In the genomic region with DNA sequence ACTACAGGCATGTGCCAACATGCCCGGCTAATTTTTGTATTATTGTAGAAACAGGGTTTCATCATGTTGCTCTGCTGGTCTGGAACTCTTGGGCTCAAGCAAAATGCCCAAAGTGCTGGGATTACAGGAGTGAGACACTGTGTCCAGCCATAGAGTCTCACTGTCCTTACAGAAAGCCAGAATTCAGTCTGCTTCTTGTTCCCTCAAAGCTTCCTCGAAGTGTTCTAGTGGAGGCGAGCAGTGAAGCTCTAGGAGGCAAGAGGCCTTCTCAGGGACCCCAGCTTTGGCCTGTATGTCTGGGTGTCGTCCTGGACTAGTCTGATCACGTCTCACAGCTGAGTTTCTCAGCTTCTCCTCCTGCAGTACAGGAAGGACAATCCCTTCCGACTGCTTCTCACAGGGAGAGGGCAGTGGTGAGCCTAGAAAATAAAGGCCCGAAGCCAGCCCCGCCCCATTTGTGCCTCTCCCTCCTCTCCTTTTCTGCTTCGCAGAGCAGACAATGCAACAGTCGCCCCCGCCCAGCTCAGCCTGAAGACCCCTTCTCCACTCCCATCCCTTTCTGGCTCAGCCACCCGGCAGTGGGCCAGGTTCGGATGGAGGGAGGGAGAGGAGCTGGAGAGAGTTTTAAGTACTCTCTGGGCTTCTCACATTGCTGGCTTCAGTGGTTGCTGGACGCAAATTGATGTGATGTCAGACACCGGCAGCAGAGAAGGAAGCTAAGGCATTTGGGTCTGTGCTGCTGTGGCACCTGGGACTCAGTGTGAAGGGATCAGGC, we compare ENCODE assay signal across 8 cellular contexts.
DNase-seq lines count a peak whose midpoint lies in the region; ATAC-seq and TF ChIP-seq lines count a peak whose summit lies in the region.

No MANE protein-coding gene starts in this region.

- DNase-seq in AG08396 (ENCODE audit: low spot score) (peak; percentile 66), NOMO-1 treated with dmso at 0.1 percent for 144 hours (lab: John Stamatoyannopoulos, UW; ENCODE audit: unreplicated experiment) (peak; percentile 36), erythroblast (lab: John Stamatoyannopoulos, UW) (peak; percentile 81 to 82)
- DNase-seq in activated CD8-positive, alpha-beta memory T cell treated with anti-CD3 and anti-CD28 coated beads, Interleukin-2, amount 50 U/mL, for 48 hours = peak; percentile 73

- peak; percentile 46 for ATAC-seq in GM18873 (IDR thresholded peaks at IDR 0.05; ENCODE audit: low FRiP score, unreplicated experiment)

- peaks cover 39% of the 10 kb centered on the region for H3K9me3 ChIP-seq in HUES48 (ENCODE audit: control insufficient read depth, insufficient read depth, low read length)
- no peaks in the 10 kb centered on the region for H3K9me3 ChIP-seq in mucosa of stomach (ENCODE audit: control insufficient read depth, low read length)
- no peaks in the 10 kb centered on the region for H3K9me3 ChIP-seq in stomach smooth muscle (ENCODE audit: control insufficient read depth in 2 of 2, low read length in 2 of 2)

- H3K27ac ChIP-seq in HUES48 (ENCODE audit: low read depth, low read length) (peak overlapping the region; percentile 73), stomach smooth muscle (ENCODE audit: low read length) (peak overlapping the region; percentile 69)

- peaks cover 3% of the 10 kb centered on the region; the same call in 1 of the 2 replicates for H3K36me3 ChIP-seq in HUES48 (ENCODE audit: control insufficient read depth, insufficient read depth, low read length)
- no peaks in the 10 kb centered on the region for H3K36me3 ChIP-seq in mucosa of stomach (ENCODE audit: control insufficient read depth, insufficient read depth, low read length)
- H3K36me3 ChIP-seq in stomach smooth muscle (ENCODE audit: control insufficient read depth in 2 of 2, insufficient read depth in 2 of 2, low read length in 2 of 2) = no peaks in the 10 kb centered on the region

- H3K9ac ChIP-seq in HUES48 (ENCODE audit: low read depth, low read length) (0 out of 2 replicates have a peak overlapping the region, but pooled peaks have one; percentile 53), mucosa of stomach (ENCODE audit: low read length) (peak overlapping the region; percentile 64), stomach smooth muscle (ENCODE audit: low read length in 2 of 2) (peak overlapping the region; percentile 36 to 69)

- peak overlapping the region; percentile 54 for H3K4me3 ChIP-seq in HUES48 (ENCODE audit: low read depth, low read length)
- H3K4me3 ChIP-seq in mucosa of stomach (ENCODE audit: low read length) = no peak overlapping the region
- H3K4me3 ChIP-seq in stomach smooth muscle (ENCODE audit: low read length in 2 of 2) = peak overlapping the region; percentile 50 to 73

- peaks cover 7% of the 10 kb centered on the region; the same call in 1 of the 2 replicates for H3K4me1 ChIP-seq in HUES48 (ENCODE audit: control insufficient read depth, insufficient read depth, low read length)
- H3K4me1 ChIP-seq in mucosa of stomach (ENCODE audit: control insufficient read depth, insufficient read depth, low read length) = peaks cover 13% of the 10 kb centered on the region
- peaks cover 9% of the 10 kb centered on the region for H3K4me1 ChIP-seq in stomach smooth muscle (ENCODE audit: control insufficient read depth, insufficient read depth, low read length)

- peak; percentile 44 for TF ChIP-seq POLR2A in erythroblast (IDR thresholded peaks at IDR 0.05; ENCODE audit: low read length)

- H3K27me3 ChIP-seq in HUES48 (ENCODE audit: control insufficient read depth, insufficient read depth, low read length) = peaks cover 19% of the 10 kb centered on the region; the same call in 1 of the 2 replicates
- no peaks in the 10 kb centered on the region for H3K27me3 ChIP-seq in mucosa of stomach (ENCODE audit: control insufficient read depth, insufficient read depth, low read length)
- H3K27me3 ChIP-seq in stomach smooth muscle (ENCODE audit: control insufficient read depth in 1 of 2, insufficient read depth in 2 of 2, low read length in 2 of 2) = peaks cover 0 to 3% of the 10 kb centered on the region in 2 donors
